ENCODE assay signal across 8 cellular contexts in genomic region chr21:28337319-28337718, GRCh38.
DNase-seq lines count a peak whose midpoint lies in the region; ATAC-seq and TF ChIP-seq lines count a peak whose summit lies in the region.

No MANE protein-coding gene starts in this region.

- H3K4me3 ChIP-seq in ascending aorta: no peak overlapping the region

- peaks cover 0 to 4% of the 10 kb centered on the region in 2 donors for H3K4me1 ChIP-seq in ascending aorta

- TF ChIP-seq CTCF in CD14-positive monocyte (IDR thresholded peaks at IDR 0.05) (peak; percentile 34), ascending aorta (IDR thresholded peaks at IDR 0.05) (peak in 2 of 3 experiments; percentile 20 to 40)

- no peaks in the 10 kb centered on the region for H3K36me3 ChIP-seq in ascending aorta

- H3K4me3 Mint-ChIP-seq in CD14-positive monocyte: no peak overlapping the region
- H3K4me3 Mint-ChIP-seq in activated T-helper 2 cell treated with anti-CD3 and anti-CD28 coated beads, Interferon-gamma antibody, Interleukin-2, Interleukin-4, amounts not matched to agents 10 μg/mL and 5 μg/mL and 100 μg/mL, durations not matched to agents 14 hours and 24 hours and 36 hours (ENCODE audit: low read depth): no peak overlapping the region

- H3K27me3 Mint-ChIP-seq in CD14-positive monocyte (ENCODE audit: low read depth in 3 of 3): peaks cover 0 to 1% (median 0%) of the 10 kb centered on the region in 3 donors
- H3K27me3 Mint-ChIP-seq in activated T-helper 2 cell treated with anti-CD3 and anti-CD28 coated beads, Interferon-gamma antibody, Interleukin-2, Interleukin-4, amounts not matched to agents 10 μg/mL and 5 μg/mL and 100 μg/mL, durations not matched to agents 14 hours and 24 hours and 36 hours (ENCODE audit: low read depth): no peaks in the 10 kb centered on the region

- no peak overlapping the region for H3K27ac Mint-ChIP-seq in CD14-positive monocyte
- no peak overlapping the region for H3K27ac Mint-ChIP-seq in activated T-helper 2 cell treated with anti-CD3 and anti-CD28 coated beads, Interferon-gamma antibody, Interleukin-2, Interleukin-4, amounts not matched to agents 10 μg/mL and 5 μg/mL and 100 μg/mL, durations not matched to agents 14 hours and 24 hours and 36 hours

- DNase-seq in CD14-positive monocyte (ENCODE audit: low spot score) (no peak), M059J (ENCODE audit: low read depth) (peak; percentile 65), ascending aorta (ENCODE audit: low spot score in 2 of 2) (no peak), left lobe of liver (ENCODE audit: low spot score) (no peak), DMS79 (lab: John Stamatoyannopoulos, UW) (no peak), retina (no peak), SKM-1 treated with dmso at 0.1 percent for 144 hours (lab: John Stamatoyannopoulos, UW; ENCODE audit: unreplicated experiment) (no peak)
- no peak for DNase-seq in activated T-helper 2 cell treated with anti-CD3 and anti-CD28 coated beads, Interferon-gamma antibody, Interleukin-2, Interleukin-4, amounts not matched to agents 10 μg/mL and 5 μg/mL and 100 μg/mL, durations not matched to agents 14 hours and 24 hours and 36 hours (ENCODE audit: low spot score)

- peaks cover 0 to 2% (median 0%) of the 10 kb centered on the region in 7 donors for H3K9me3 Mint-ChIP-seq in CD14-positive monocyte
- no peaks in the 10 kb centered on the region for H3K9me3 Mint-ChIP-seq in activated T-helper 2 cell treated with anti-CD3 and anti-CD28 coated beads, Interferon-gamma antibody, Interleukin-2, Interleukin-4, amounts not matched to agents 10 μg/mL and 5 μg/mL and 100 μg/mL, durations not matched to agents 14 hours and 24 hours and 36 hours

- no peak overlapping the region for H3K27ac ChIP-seq in ascending aorta

- H3K27me3 ChIP-seq in ascending aorta: no peaks in the 10 kb centered on the region

- no peaks in the 10 kb centered on the region for H3K4me1 Mint-ChIP-seq in CD14-positive monocyte
- H3K4me1 Mint-ChIP-seq in activated T-helper 2 cell treated with anti-CD3 and anti-CD28 coated beads, Interferon-gamma antibody, Interleukin-2, Interleukin-4, amounts not matched to agents 10 μg/mL and 5 μg/mL and 100 μg/mL, durations not matched to agents 14 hours and 24 hours and 36 hours (ENCODE audit: low read depth): no peaks in the 10 kb centered on the region

- no peaks in the 10 kb centered on the region for H3K36me3 Mint-ChIP-seq in CD14-positive monocyte
- H3K36me3 Mint-ChIP-seq in activated T-helper 2 cell treated with anti-CD3 and anti-CD28 coated beads, Interferon-gamma antibody, Interleukin-2, Interleukin-4, amounts not matched to agents 10 μg/mL and 5 μg/mL and 100 μg/mL, durations not matched to agents 14 hours and 24 hours and 36 hours (ENCODE audit: low read depth): no peaks in the 10 kb centered on the region

- intact Hi-C loops in CD14-positive monocyte (cut with micrococcal nuclease): loop anchor here (5.0 to 10.0 kb wide), 2 partner anchors 1490 to 1493 kb away; partner anchors contain the start of gene ADAMTS1 (in 2 of the 2)
- intact Hi-C loops in ascending aorta (cut with DNase I): loop anchor here (2.0 to 10.0 kb wide), 4 partner anchors 405 to 1490 kb away; partner anchors contain the start of gene ADAMTS1
- intact Hi-C loops in activated T-helper 2 cell treated with anti-CD3 and anti-CD28 coated beads, Interferon-gamma antibody, Interleukin-2, Interleukin-4, amounts not matched to agents 10 μg/mL and 5 μg/mL and 100 μg/mL, durations not matched to agents 14 hours and 24 hours and 36 hours (cut with micrococcal nuclease): no loop called here

- peak; percentile 83 for ATAC-seq in left lobe of liver

- no peaks in the 10 kb centered on the region for H3K9me3 ChIP-seq in ascending aorta
